Comparison of ENCODE assay signal across 2 cellular contexts in genomic region chr4:56619816-56620215, GRCh38.
TF ChIP-seq lines count a peak whose summit lies in the region.

No MANE protein-coding gene starts in this region.

TF ChIP-seq in IMR-90, 13 proteins besides CTCF, POLR2A, EP300 and RAD21 (continued from another document):
- TF ChIP-seq USF2 (IDR thresholded peaks at IDR 0.05; ENCODE audit: low read depth, low read length) = no peak
- no peak for TF ChIP-seq CEBPB (IDR thresholded peaks at IDR 0.05; ENCODE audit: low read depth, low read length)
- no peak for TF ChIP-seq ELK1 (IDR thresholded peaks at IDR 0.05; ENCODE audit: borderline replicate concordance, low read depth, low read length)
- TF ChIP-seq SMC3 (IDR thresholded peaks at IDR 0.05; ENCODE audit: low read depth, low read length) = no peak
- no peak for TF ChIP-seq MAFK (IDR thresholded peaks at IDR 0.05; ENCODE audit: low read depth, low read length)
- no peak for TF ChIP-seq CHD1 (IDR thresholded peaks at IDR 0.05; ENCODE audit: low read depth, low read length)
- no peak for TF ChIP-seq BHLHE40 (IDR thresholded peaks at IDR 0.05; ENCODE audit: low read depth, low read length)
- TF ChIP-seq RCOR1 (IDR thresholded peaks at IDR 0.05; ENCODE audit: insufficient replicate concordance, low read length) = no peak
- TF ChIP-seq MXI1 (IDR thresholded peaks at IDR 0.05; ENCODE audit: borderline replicate concordance, low read depth, low read length) = no peak
- no peak for TF ChIP-seq RFX5 (IDR thresholded peaks at IDR 0.05; ENCODE audit: low read depth, low read length)
- TF ChIP-seq NFE2L2 (IDR thresholded peaks at IDR 0.05; ENCODE audit: low read depth, low read length) = no peak
- no peak for TF ChIP-seq MAZ (IDR thresholded peaks at IDR 0.05; ENCODE audit: borderline replicate concordance, low read depth, low read length)

TF ChIP-seq in WTC11, 78 proteins besides CTCF, POLR2A, EP300 and RAD21 (continued from another document):
- TF ChIP-seq ESRRA (CRISPR knock-in tag; IDR thresholded peaks at IDR 0.05; ENCODE audit: borderline replicate concordance) = no peak
- TF ChIP-seq FOXK1 (CRISPR knock-in tag; IDR thresholded peaks at IDR 0.05) = no peak
- TF ChIP-seq SOX15 (CRISPR knock-in tag; IDR thresholded peaks at IDR 0.05) = no peak
- TF ChIP-seq ZBTB21 (CRISPR knock-in tag; IDR thresholded peaks at IDR 0.05; ENCODE audit: borderline replicate concordance) = no peak
- TF ChIP-seq KAT7 (CRISPR knock-in tag; IDR thresholded peaks at IDR 0.05; ENCODE audit: borderline replicate concordance) = no peak
- TF ChIP-seq ZNF671 (CRISPR knock-in tag; IDR thresholded peaks at IDR 0.05) = no peak
